8 cellular contexts compared by ENCODE assay signal in genomic region chr3:124730920-124731297, GRCh38. TPM values are rescaled to one million over a fixed set of nuclear protein-coding genes. Genes with fewer than 3 reads are reported as not detected.
DNase-seq lines count a peak whose midpoint lies in the region; ATAC-seq and TF ChIP-seq lines count a peak whose summit lies in the region.

No MANE protein-coding gene starts in this region.

- peak overlapping the region; percentile 78 to 94 (median 90) for H3K27ac ChIP-seq in BLaER1 treated with 17β-estradiol and CSF1 and Interleukin-3, amounts not matched to agents 10 nM and 100 nM
- H3K27ac ChIP-seq in OCI-LY1 (ENCODE audit: low read depth, low read length, poor library complexity, severe bottlenecking) (no peak overlapping the region), neuronal stem cell (replicated peaks; ENCODE audit: low read length) (no peak overlapping the region)

- H3K79me2 ChIP-seq in OCI-LY1 (ENCODE audit: insufficient read depth, low read length): peaks cover 37% of the 10 kb centered on the region

- no peak overlapping the region for H3K23ac ChIP-seq in neuronal stem cell (ENCODE audit: low read depth, low read length, poor library complexity)

- H4K8ac ChIP-seq in neuronal stem cell (ENCODE audit: low read depth, low read length): no peak overlapping the region

- no peak overlapping the region for H2BK15ac ChIP-seq in neuronal stem cell (ENCODE audit: low read length)

- H3K36me3 ChIP-seq in BLaER1 treated with 17β-estradiol and CSF1 and Interleukin-3, amounts not matched to agents 10 nM and 100 nM: peaks cover 15 to 45% (median 33%) of the 10 kb centered on the region in 11 experiments
- H3K36me3 ChIP-seq in OCI-LY1 (ENCODE audit: insufficient read depth, low read length) (peaks cover 20% of the 10 kb centered on the region), neuronal stem cell (replicated peaks in 1 of 2; ENCODE audit: control insufficient read depth in 2 of 2, insufficient read depth in 2 of 2, low read length in 2 of 2) (peaks cover 0 to 44% of the 10 kb centered on the region in 2 donors)

- H3K4ac ChIP-seq in neuronal stem cell (ENCODE audit: low read length): no peak overlapping the region

- H3K9me2 ChIP-seq in OCI-LY1 (ENCODE audit: low read depth, low read length): no peaks in the 10 kb centered on the region

- no peak overlapping the region for H3K18ac ChIP-seq in neuronal stem cell (ENCODE audit: low read length)

- H3K27me3 Mint-ChIP-seq in effector memory CD8-positive, alpha-beta T cell: peaks cover 10 to 11% of the 10 kb centered on the region in 2 donors

- H2BK5ac ChIP-seq in neuronal stem cell (ENCODE audit: low read length): no peak overlapping the region

- no peak overlapping the region for H4K91ac ChIP-seq in neuronal stem cell (ENCODE audit: low read depth, low read length, poor library complexity)

- no peaks in the 10 kb centered on the region for H3K9me3 Mint-ChIP-seq in effector memory CD8-positive, alpha-beta T cell

- H2AFZ ChIP-seq in OCI-LY1 (ENCODE audit: low read length) (no peak overlapping the region), neuronal stem cell (ENCODE audit: low read length) (peak overlapping the region; percentile 95)

- H3K36me3 Mint-ChIP-seq in effector memory CD8-positive, alpha-beta T cell (ENCODE audit: insufficient read depth): peaks cover 32% of the 10 kb centered on the region

- H2AK5ac ChIP-seq in neuronal stem cell (ENCODE audit: low read depth, low read length): peak overlapping the region; percentile 43

- H3K4me3 ChIP-seq in BLaER1 treated with 17β-estradiol and CSF1 and Interleukin-3, amounts not matched to agents 10 nM and 100 nM: peak overlapping the region; percentile 80 to 95 (median 89)
- H3K4me3 ChIP-seq in OCI-LY1 (ENCODE audit: low read depth, low read length, poor library complexity, severe bottlenecking) (peak overlapping the region; percentile 76), neuronal stem cell (ENCODE audit: low read length in 2 of 2) (peak overlapping the region; percentile 91 to 94)

- no peaks in the 10 kb centered on the region for H3K27me3 ChIP-seq in BLaER1 treated with 17β-estradiol and CSF1 and Interleukin-3, amounts not matched to agents 10 nM and 100 nM
- H3K27me3 ChIP-seq in OCI-LY1 (ENCODE audit: insufficient read depth, low read length) (no peaks in the 10 kb centered on the region), neuronal stem cell (ENCODE audit: control insufficient read depth in 3 of 3, insufficient read depth in 3 of 3, low read depth in 1 of 3, low read length in 3 of 3) (no peaks in the 10 kb centered on the region)

- peak overlapping the region; percentile 90 to 95 (median 92) for H3K9ac ChIP-seq in BLaER1 treated with 17β-estradiol and CSF1 and Interleukin-3, amounts not matched to agents 10 nM and 100 nM
- peak overlapping the region; percentile 75 for H3K9ac ChIP-seq in OCI-LY1 (ENCODE audit: low read length)
- H3K9ac ChIP-seq in neuronal stem cell (ENCODE audit: low read depth, low read length, poor library complexity): peak overlapping the region; percentile 60

- peak overlapping the region; percentile 96 to 98 for H3K27ac Mint-ChIP-seq in effector memory CD8-positive, alpha-beta T cell

- peak overlapping the region; percentile 97 to 98 for H3K4me3 Mint-ChIP-seq in effector memory CD8-positive, alpha-beta T cell

- no peak overlapping the region for H3K14ac ChIP-seq in neuronal stem cell (ENCODE audit: low read length)

- H3K4me1 Mint-ChIP-seq in effector memory CD8-positive, alpha-beta T cell (ENCODE audit: low read depth in 2 of 2): peaks cover 13 to 25% of the 10 kb centered on the region in 2 donors

- no peaks in the 10 kb centered on the region for H3K9me3 ChIP-seq in BLaER1 treated with 17β-estradiol and CSF1 and Interleukin-3, amounts not matched to agents 10 nM and 100 nM (replicated peaks in 1 of 11)
- no peaks in the 10 kb centered on the region for H3K9me3 ChIP-seq in OCI-LY1 (ENCODE audit: low read length)
- H3K9me3 ChIP-seq in neuronal stem cell (replicated peaks in 1 of 2; ENCODE audit: control insufficient read depth in 2 of 2, insufficient read depth in 1 of 2, low read depth in 1 of 2, low read length in 2 of 2): no peaks in the 10 kb centered on the region

- DNase-seq in effector memory CD8-positive, alpha-beta T cell: no peak
- DNase-seq in neuronal stem cell (ENCODE audit: low spot score) (no peak), DMS114 treated with DMSO at 0.1 percent for 48 hours (lab: John Stamatoyannopoulos, UW; ENCODE audit: unreplicated experiment) (no peak), GOT3 (lab: John Stamatoyannopoulos, UW) (no peak)

- no peak overlapping the region for H2BK12ac ChIP-seq in neuronal stem cell (ENCODE audit: low read length)

- no peaks in the 10 kb centered on the region for H3F3A ChIP-seq in OCI-LY1 (ENCODE audit: insufficient read depth, low read length)

- WGBS in neuronal stem cell (ENCODE audit: extremely low coverage in 2 of 2, insufficient read length in 2 of 2, insufficient replicate concordance in 1 of 2), 2 donors: no CpG with 5 or more reads among the region's 13 CpGs

- H3K4me1 ChIP-seq in BLaER1 treated with 17β-estradiol and CSF1 and Interleukin-3, amounts not matched to agents 10 nM and 100 nM: peaks cover 28 to 37% (median 32%) of the 10 kb centered on the region in 10 experiments
- H3K4me1 ChIP-seq in OCI-LY1 (ENCODE audit: insufficient read depth, low read length, severe bottlenecking) (peaks cover 30% of the 10 kb centered on the region), neuronal stem cell (ENCODE audit: control insufficient read depth in 2 of 2, insufficient read depth in 1 of 2, low read depth in 1 of 2, low read length in 2 of 2) (peaks cover 5 to 13% of the 10 kb centered on the region in 2 donors)

- no peak overlapping the region for H2BK120ac ChIP-seq in neuronal stem cell (ENCODE audit: low read depth, low read length)

- H4K20me1 ChIP-seq in BLaER1 treated with 17β-estradiol and CSF1 and Interleukin-3, amounts not matched to agents 10 nM and 100 nM: peaks cover 0 to 48% (median 15%) of the 10 kb centered on the region in 11 experiments; a peak in 15 of 22 replicates
- H4K20me1 ChIP-seq in OCI-LY1 (ENCODE audit: insufficient read depth, low read length): no peaks in the 10 kb centered on the region

- peak overlapping the region; percentile 93 to 100 (median 96) for H3K4me2 ChIP-seq in BLaER1 treated with 17β-estradiol and CSF1 and Interleukin-3, amounts not matched to agents 10 nM and 100 nM
- H3K4me2 ChIP-seq in OCI-LY1 (ENCODE audit: low read length) (peak overlapping the region; percentile 68), neuronal stem cell (ENCODE audit: insufficient read depth, low read length, poor library complexity, severe bottlenecking) (peak overlapping the region; percentile 75)

- TF ChIP-seq CTCF in OCI-LY1 (IDR thresholded peaks at IDR 0.05; ENCODE audit: low read length): no peak

- no peak for ATAC-seq in effector memory CD8-positive, alpha-beta T cell (replicated peaks)
- no peak for ATAC-seq in GM21528 (IDR thresholded peaks at IDR 0.05; ENCODE audit: low FRiP score, unreplicated experiment)
- no peak for ATAC-seq in GM19463 (IDR thresholded peaks at IDR 0.05; ENCODE audit: unreplicated experiment)

- H3K79me1 ChIP-seq in neuronal stem cell (ENCODE audit: low read depth, low read length): peaks cover 7% of the 10 kb centered on the region

RNA-seq across cellular contexts. Expression of gene UMPS, which starts 0.7 kb away (rescaled TPM):
- 13.8 TPM for polyA plus RNA-seq in neuronal stem cell (2013, experiment 1 of 2)
- 13.2 TPM for polyA plus RNA-seq in neuronal stem cell (2013, experiment 2 of 2)

Comparison
In these comparisons a context has a peak if more than half of its experiments do, and no peak if none do; other contexts are left out.
1. H3K27ac ChIP-seq: peak in BLaER1 treated with 17β-estradiol and CSF1 and Interleukin-3, amounts not matched to agents 10 nM and 100 nM (11 of 11); none in OCI-LY1 (single experiment) and neuronal stem cell (single experiment).
2. Peak in every context shown above with its lines, with median percentiles within 50 percentile points of each other: H3K4me2 ChIP-seq, H3K4me3 ChIP-seq and H3K9ac ChIP-seq.